1 cellular context compared by ENCODE assay signal in the genomic region with DNA sequence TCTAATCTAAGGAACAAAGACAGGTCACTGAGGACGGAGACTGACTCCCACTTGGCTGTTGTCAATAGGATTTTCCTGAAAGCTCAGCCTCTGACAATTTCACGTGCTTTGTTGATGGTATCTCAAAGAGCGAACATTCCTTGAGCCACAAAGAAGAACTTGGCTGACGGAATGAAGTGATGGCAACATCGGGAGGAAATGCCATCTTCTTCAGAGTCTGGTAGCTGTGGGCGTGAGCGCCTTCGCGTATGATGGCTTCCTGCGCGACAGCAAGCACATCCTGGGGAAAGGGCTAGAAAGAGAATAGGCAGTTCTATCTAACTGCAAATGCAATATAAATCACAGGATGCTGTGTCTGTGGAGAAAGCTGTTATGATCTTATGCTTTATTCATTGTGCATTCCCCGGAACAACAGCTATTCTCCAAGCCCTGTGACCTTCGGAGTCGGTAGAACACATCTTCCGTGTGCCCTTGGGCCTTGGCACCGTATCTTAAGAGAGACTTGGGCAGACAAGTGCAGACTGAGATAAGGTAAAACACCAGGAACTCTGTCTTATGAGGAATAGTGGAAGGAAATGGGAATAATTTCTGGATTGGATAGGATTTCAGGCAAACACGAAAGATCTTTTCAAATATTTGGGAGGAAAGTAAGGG.
TF ChIP-seq lines count a peak whose summit lies in the region.

No MANE protein-coding gene starts in this region.

TF ChIP-seq in K562, 482 proteins besides CTCF, POLR2A, EP300 and RAD21:
- TF ChIP-seq ZNF133 (CRISPR knock-in tag; IDR thresholded peaks at IDR 0.05) (no peak), BRF2 (IDR thresholded peaks at IDR 0.05; ENCODE audit: borderline replicate concordance, insufficient read depth, insufficient read length) (no peak), NKRF (IDR thresholded peaks at IDR 0.05; ENCODE audit: borderline replicate concordance) (no peak), CBX2 (IDR thresholded peaks at IDR 0.05; ENCODE audit: insufficient read depth, low read length, poor library complexity, severe bottlenecking) (peak; percentile 45), ZNF764 (CRISPR knock-in tag; IDR thresholded peaks at IDR 0.05; ENCODE audit: low read depth) (no peak)
- TF ChIP-seq, protein P1, sequence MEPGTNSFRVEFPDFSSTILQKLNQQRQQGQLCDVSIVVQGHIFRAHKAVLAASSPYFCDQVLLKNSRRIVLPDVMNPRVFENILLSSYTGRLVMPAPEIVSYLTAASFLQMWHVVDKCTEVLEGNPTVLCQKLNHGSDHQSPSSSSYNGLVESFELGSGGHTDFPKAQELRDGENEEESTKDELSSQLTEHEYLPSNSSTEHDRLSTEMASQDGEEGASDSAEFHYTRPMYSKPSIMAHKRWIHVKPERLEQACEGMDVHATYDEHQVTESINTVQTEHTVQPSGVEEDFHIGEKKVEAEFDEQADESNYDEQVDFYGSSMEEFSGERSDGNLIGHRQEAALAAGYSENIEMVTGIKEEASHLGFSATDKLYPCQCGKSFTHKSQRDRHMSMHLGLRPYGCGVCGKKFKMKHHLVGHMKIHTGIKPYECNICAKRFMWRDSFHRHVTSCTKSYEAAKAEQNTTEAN (CRISPR knock-in tag; IDR thresholded peaks at IDR 0.05) = no peak
